20 cellular contexts compared by ENCODE assay signal in genomic region chr18:2147866-2148265, GRCh38.
DNase-seq lines count a peak whose midpoint lies in the region; ATAC-seq, FAIRE-seq and TF ChIP-seq lines count a peak whose summit lies in the region.
"Had no signal": no experiment of that assay in that cellular context is flagged by ENCODE, and none has a peak within 500 bp of the region (broad histone marks: within the 10 kb centered on the region; RNA-seq: fewer than 3 reads in every experiment).

No MANE protein-coding gene starts in this region.

- intact Hi-C loops in MCF 10A (cut with micrococcal nuclease): no loop called here
- intact Hi-C loops in breast epithelium (cut with DNase I; ENCODE audit: low total_unique reads): loop anchor here (2.0 kb wide), 1 partner anchor 15 kb away; no protein-coding TSS in a partner anchor
- intact Hi-C loops in left ventricle myocardium superior (cut with micrococcal nuclease): no loop called here
- intact Hi-C loops in testis (cut with DNase I; ENCODE audit: low total_unique reads): no loop called here

- CTCF ChIA-PET in MCF 10A (lab: Yijun Ruan, JAX): interaction anchor here (0.6 to 1.6 kb wide), 9 partner anchors 9 to 398 kb away, joined by 3 to 4 read pairs (median 3); no protein-coding TSS in a partner anchor

- H3K9me3 ChIP-seq in breast epithelium (no peaks in the 10 kb centered on the region), testis (no peaks in the 10 kb centered on the region)

- TF ChIP-seq CTCF in MCF 10A (IDR thresholded peaks at IDR 0.05; ENCODE audit: unreplicated experiment) (no peak), breast epithelium (IDR thresholded peaks at IDR 0.05) (no peak), cardiac fibroblast (IDR thresholded peaks at IDR 0.05; ENCODE audit: low read depth, low read length) (no peak), testis (IDR thresholded peaks at IDR 0.05) (no peak)

- H3K27me3 Mint-ChIP-seq in MCF 10A (ENCODE audit: insufficient read depth, unreplicated experiment): no peaks in the 10 kb centered on the region
- H3K27me3 Mint-ChIP-seq: activated CD4-positive, alpha-beta T cell treated with anti-CD3 and anti-CD28 coated beads, Interleukin-2, amount 10 ng/mL, durations not matched to agents 7 days and 5 days had no signal

- DNase-seq in MCF 10A (ENCODE audit: unreplicated experiment) (peak; percentile 95), breast epithelium (ENCODE audit: low spot score in 2 of 2) (no peak), cardiac fibroblast (ENCODE audit: low read depth in 2 of 2) (peak; percentile 61 to 71), left ventricle myocardium superior (peak; percentile 45), urothelium cell line (ENCODE audit: low spot score) (peak; percentile 42), LoVo (ENCODE audit: low spot score) (no peak), testis (no peak), midbrain (lab: John Stamatoyannopoulos, UW) (no peak)
- DNase-seq: activated CD4-positive, alpha-beta T cell treated with anti-CD3 and anti-CD28 coated beads, Interleukin-2, amount 10 ng/mL, durations not matched to agents 7 days and 5 days; cerebellar nuclear complex; endodermal cell; H7; MV-4-11; occipital lobe; SHP77; trophoblast cell had no signal

- WGBS in testis, 2 donors: 72 to 75% methylated on average over 2 of the region's 2 CpGs

- no peaks in the 10 kb centered on the region for H3K36me3 ChIP-seq in breast epithelium
- H3K36me3 ChIP-seq in testis (ENCODE audit: low read depth, missing control alignments): no peaks in the 10 kb centered on the region

- peak overlapping the region; percentile 47 for H3K27ac Mint-ChIP-seq in MCF 10A (ENCODE audit: low read depth, unreplicated experiment)
- H3K27ac Mint-ChIP-seq: activated CD4-positive, alpha-beta T cell treated with anti-CD3 and anti-CD28 coated beads, Interleukin-2, amount 10 ng/mL, durations not matched to agents 7 days and 5 days; activated naive CD4-positive, alpha-beta T cell treated with anti-CD3 and anti-CD28 coated beads, Interleukin-2, amount 50 U/mL, for 72 hours; endodermal cell had no signal

- no peaks in the 10 kb centered on the region for H3K36me3 Mint-ChIP-seq in MCF 10A (ENCODE audit: insufficient read depth, unreplicated experiment)
- H3K36me3 Mint-ChIP-seq: activated naive CD4-positive, alpha-beta T cell treated with anti-CD3 and anti-CD28 coated beads, Interleukin-2, amount 50 U/mL, for 72 hours had no signal

- H3K4me3 ChIP-seq in breast epithelium (no peak overlapping the region), cardiac fibroblast (replicated peaks in 1 of 2; ENCODE audit: low read depth in 2 of 2, low read length in 2 of 2) (no peak overlapping the region), testis (no peak overlapping the region)
- H3K4me3 ChIP-seq: GM12878, skin epidermis had no signal

- peak; percentile 77 for ATAC-seq in left ventricle myocardium superior
- ATAC-seq: activated naive CD4-positive, alpha-beta T cell treated with anti-CD3 and anti-CD28 coated beads, Interleukin-2, amount 50 U/mL, for 72 hours; GM12878 had no signal

- H3K4me3 Mint-ChIP-seq in MCF 10A (ENCODE audit: unreplicated experiment): peak overlapping the region; percentile 58
- H3K4me3 Mint-ChIP-seq: activated CD4-positive, alpha-beta T cell treated with anti-CD3 and anti-CD28 coated beads, Interleukin-2, amount 10 ng/mL, durations not matched to agents 7 days and 5 days; endodermal cell had no signal

- H3K27me3 ChIP-seq in breast epithelium: no peaks in the 10 kb centered on the region
- no peaks in the 10 kb centered on the region for H3K27me3 ChIP-seq in testis

- H3K4me1 Mint-ChIP-seq in MCF 10A (ENCODE audit: insufficient read depth, unreplicated experiment): peaks cover 40% of the 10 kb centered on the region
- H3K4me1 Mint-ChIP-seq: activated CD4-positive, alpha-beta T cell treated with anti-CD3 and anti-CD28 coated beads, Interleukin-2, amount 10 ng/mL, durations not matched to agents 7 days and 5 days had no signal

- TF ChIP-seq POLR2A in breast epithelium (IDR thresholded peaks at IDR 0.05) (no peak), testis (IDR thresholded peaks at IDR 0.05) (no peak)

- peak; percentile 66 for FAIRE-seq in urothelium cell line (lab: Jason Lieb, UNC)
- FAIRE-seq: GM12878 had no signal

- H3K4me1 ChIP-seq in breast epithelium: no peaks in the 10 kb centered on the region
- H3K4me1 ChIP-seq in testis: no peaks in the 10 kb centered on the region

- H3K27ac ChIP-seq in breast epithelium (no peak overlapping the region), testis (no peak overlapping the region)
- H3K27ac ChIP-seq: 22Rv1, skin epidermis had no signal

- POLR2A ChIA-PET in MCF 10A (lab: Yijun Ruan, JAX): interaction anchor here (0.6 to 2.3 kb wide), 13 partner anchors 10 to 394 kb away, joined by 3 to 21 read pairs (median 4); no protein-coding TSS in a partner anchor

- H3K9me3 Mint-ChIP-seq in MCF 10A (ENCODE audit: unreplicated experiment): no peaks in the 10 kb centered on the region
- H3K9me3 Mint-ChIP-seq: activated CD4-positive, alpha-beta T cell treated with anti-CD3 and anti-CD28 coated beads, Interleukin-2, amount 10 ng/mL, durations not matched to agents 7 days and 5 days; activated naive CD4-positive, alpha-beta T cell treated with anti-CD3 and anti-CD28 coated beads, Interleukin-2, amount 50 U/mL, for 72 hours had no signal

- no TSS peak for BruUV-seq in MCF 10A (replicated peaks; lab: Mats Ljungman, UMichigan)

Comparison
In these comparisons a context has a peak if more than half of its experiments do, and no peak if none do; other contexts are left out.
1. DNase-seq: peak in MCF 10A (single experiment), cardiac fibroblast (2 of 2), left ventricle myocardium superior (single experiment) and urothelium cell line (single experiment); none in breast epithelium (0 of 2), LoVo (single experiment), testis (single experiment) and midbrain (single experiment).